Comparison of ENCODE assay signal across 21 cellular contexts in the genomic region with DNA sequence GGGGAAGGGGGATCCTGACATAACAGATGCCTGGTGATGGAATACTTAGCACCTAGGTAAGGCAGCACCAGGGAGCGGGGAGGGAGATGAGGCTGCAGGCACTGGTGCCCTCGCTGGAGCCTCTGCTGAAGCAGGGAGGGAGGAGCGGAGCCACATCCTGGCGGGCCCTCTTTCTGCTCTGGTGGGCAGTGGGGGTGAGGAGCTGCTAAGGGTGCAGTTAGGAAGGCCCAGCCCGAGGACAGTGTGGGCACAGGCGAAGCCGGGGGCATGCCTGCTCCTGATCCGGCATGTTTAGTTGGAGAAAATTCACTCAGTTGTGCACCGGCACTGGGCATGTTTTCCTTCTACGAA.
"Had no signal": no experiment of that assay in that cellular context is flagged by ENCODE, and none has a peak within 500 bp of the region (broad histone marks: within the 10 kb centered on the region; RNA-seq: fewer than 3 reads in every experiment).

No MANE protein-coding gene starts in this region.

- H3K4me3 ChIP-seq: gastroesophageal sphincter, heart right ventricle, left lung, mucosa of descending colon, suprapubic skin had no signal

- H3K4me3 Mint-ChIP-seq: activated CD8-positive, alpha-beta T cell treated with anti-CD3 and anti-CD28 coated beads for 36 hours; activated naive CD8-positive, alpha-beta T cell; activated T-cell treated with anti-CD3 and anti-CD28 coated beads, Interleukin-2, amount 50 U/mL, for 72 hours; effector memory CD8-positive, alpha-beta T cell; naive thymus-derived CD4-positive, alpha-beta T cell; stimulated activated naive CD8-positive, alpha-beta T cell treated with anti-CD3 and anti-CD28 coated beads, Interleukin-15, Interleukin-2, amounts not matched to agents 100 ng/mL and 50 ng/mL, for 24 hours; T-helper 1 cell treated with Interleukin-12 subunit alpha and Interleukin-12 subunit beta and Interleukin-4 antibody, amounts not matched to agents 30 μg/mL and 1 μg/mL, for 36 hours; type B pancreatic cell; WTC11 had no signal

- H3K27me3 Mint-ChIP-seq: activated CD8-positive, alpha-beta T cell treated with anti-CD3 and anti-CD28 coated beads for 36 hours; activated naive CD8-positive, alpha-beta T cell; effector memory CD8-positive, alpha-beta T cell; stimulated activated naive CD8-positive, alpha-beta T cell treated with anti-CD3 and anti-CD28 coated beads, Interleukin-15, Interleukin-2, amounts not matched to agents 100 ng/mL and 50 ng/mL, for 24 hours; type B pancreatic cell had no signal

- H3K27ac Mint-ChIP-seq: activated CD8-positive, alpha-beta T cell treated with anti-CD3 and anti-CD28 coated beads for 36 hours; activated naive CD8-positive, alpha-beta T cell; activated T-cell treated with anti-CD3 and anti-CD28 coated beads, Interleukin-2, amount 50 U/mL, for 72 hours; stimulated activated naive CD8-positive, alpha-beta T cell treated with anti-CD3 and anti-CD28 coated beads, Interleukin-15, Interleukin-2, amounts not matched to agents 100 ng/mL and 50 ng/mL, for 24 hours; T-helper 1 cell treated with Interleukin-12 subunit alpha and Interleukin-12 subunit beta and Interleukin-4 antibody, amounts not matched to agents 30 μg/mL and 1 μg/mL, for 36 hours; type B pancreatic cell; WTC11 had no signal

- H3K9me3 ChIP-seq: gastroesophageal sphincter, heart right ventricle, left lung, mucosa of descending colon, suprapubic skin had no signal

- H3K27ac ChIP-seq: gastroesophageal sphincter, heart right ventricle, left lung, suprapubic skin had no signal

- H3K9me3 Mint-ChIP-seq: activated CD8-positive, alpha-beta T cell treated with anti-CD3 and anti-CD28 coated beads for 36 hours; activated T-cell treated with anti-CD3 and anti-CD28 coated beads, Interleukin-2, amount 50 U/mL, for 72 hours; effector memory CD8-positive, alpha-beta T cell; naive thymus-derived CD4-positive, alpha-beta T cell; stimulated activated naive CD8-positive, alpha-beta T cell treated with anti-CD3 and anti-CD28 coated beads, Interleukin-15, Interleukin-2, amounts not matched to agents 100 ng/mL and 50 ng/mL, for 24 hours; T-helper 1 cell treated with Interleukin-12 subunit alpha and Interleukin-12 subunit beta and Interleukin-4 antibody, amounts not matched to agents 30 μg/mL and 1 μg/mL, for 36 hours; type B pancreatic cell; WTC11 had no signal

- DNase-seq: activated CD4-positive, alpha-beta T cell treated with anti-CD3 and anti-CD28 coated beads for 4 hours; activated CD8-positive, alpha-beta T cell treated with anti-CD3 and anti-CD28 coated beads for 36 hours; activated gamma-delta T cell treated with Interleukin-2 at 50 U/mL for 16 hours; activated T-cell treated with anti-CD3 and anti-CD28 coated beads, Interleukin-2, amount 50 U/mL, for 72 hours; amygdala; dermis blood vessel endothelial cell; effector memory CD8-positive, alpha-beta T cell; heart right ventricle; small intestine; stimulated activated CD4-positive, alpha-beta T cell treated with anti-CD3 and anti-CD28 coated beads, Interleukin-4, amount 100 ng/mL, for 4 hours; stimulated activated CD8-positive, alpha-beta memory T cell treated with anti-CD3 and anti-CD28 coated beads, Interleukin-4, amount 100 ng/mL, for 48 hours had no signal

- H3K4me1 ChIP-seq: heart right ventricle, left lung had no signal

- H3K36me3 Mint-ChIP-seq: activated naive CD8-positive, alpha-beta T cell; type B pancreatic cell; WTC11 had no signal

- H3K27me3 ChIP-seq: gastroesophageal sphincter, heart right ventricle, left lung, suprapubic skin had no signal

- ATAC-seq: activated CD8-positive, alpha-beta T cell treated with anti-CD3 and anti-CD28 coated beads for 36 hours; effector memory CD8-positive, alpha-beta T cell; gastroesophageal sphincter; heart right ventricle; mucosa of descending colon; naive thymus-derived CD4-positive, alpha-beta T cell had no signal
